Comparison of ENCODE assay signal across 9 cellular contexts in the genomic region with DNA sequence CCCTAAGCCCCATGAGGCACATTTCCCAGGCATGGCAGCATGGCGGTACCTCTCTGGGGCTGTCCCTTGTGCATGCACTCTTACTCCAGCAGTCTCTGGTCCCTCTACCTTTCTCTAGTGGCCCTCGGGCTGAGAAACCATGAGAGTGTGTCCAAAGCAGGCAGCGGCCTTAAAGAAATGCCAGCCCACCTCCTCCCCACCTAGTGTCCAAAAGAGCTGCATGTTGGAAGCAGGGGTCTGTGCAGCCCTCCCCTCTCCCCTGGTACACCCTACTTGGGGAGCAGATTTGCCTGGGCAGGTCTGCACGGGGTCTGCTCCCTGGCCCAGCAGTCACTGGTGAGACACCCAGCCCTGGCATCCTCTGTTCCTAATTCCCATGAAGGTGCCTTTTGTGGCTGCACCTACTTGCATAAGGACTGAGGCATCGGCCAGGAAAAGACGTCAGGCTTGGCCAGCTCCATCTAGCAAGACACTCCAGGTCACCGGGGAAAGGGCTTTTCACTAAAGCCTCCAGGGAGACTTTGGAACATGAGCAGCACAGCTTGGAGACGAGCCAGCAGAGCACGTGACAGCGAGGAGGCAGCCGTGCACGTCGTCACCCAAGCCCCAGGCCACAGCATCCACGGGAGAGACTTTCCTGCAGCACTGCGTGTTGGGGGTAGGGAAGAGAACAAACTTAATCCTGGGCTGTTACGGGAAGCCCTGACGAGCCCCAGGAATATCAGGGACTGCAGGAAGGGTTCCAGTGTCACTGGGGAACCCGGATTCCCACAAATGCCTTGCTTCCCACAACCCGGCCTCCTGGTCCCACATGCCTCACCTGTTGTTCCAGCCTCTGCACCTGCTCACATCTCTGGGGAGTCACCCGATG. TPM values are rescaled to one million over a fixed set of nuclear protein-coding genes. Genes with fewer than 3 reads are reported as not detected.
DNase-seq lines count a peak whose midpoint lies in the region; ATAC-seq and TF ChIP-seq lines count a peak whose summit lies in the region.
"Had no signal": no experiment of that assay in that cellular context is flagged by ENCODE, and none has a peak within 500 bp of the region (broad histone marks: within the 10 kb centered on the region; RNA-seq: fewer than 3 reads in every experiment).

No MANE protein-coding gene starts in this region.

- TF ChIP-seq CTCF in esophagus muscularis mucosa (IDR thresholded peaks at IDR 0.05): no peak

- peak overlapping the region; percentile 57 for H2AFZ ChIP-seq in neuronal stem cell (ENCODE audit: low read length)

- H2BK15ac ChIP-seq in neuronal stem cell (ENCODE audit: low read length): peak overlapping the region; percentile 82

- H3K27me3 ChIP-seq in esophagus muscularis mucosa (no peaks in the 10 kb centered on the region), neuronal stem cell (ENCODE audit: control insufficient read depth in 3 of 3, insufficient read depth in 3 of 3, low read depth in 1 of 3, low read length in 3 of 3) (no peaks in the 10 kb centered on the region)

- ATAC-seq in GM21717 (IDR thresholded peaks at IDR 0.05; ENCODE audit: unreplicated experiment) (no peak), HG02610 (IDR thresholded peaks at IDR 0.05; ENCODE audit: unreplicated experiment) (no peak), HG02973 (IDR thresholded peaks at IDR 0.05; ENCODE audit: unreplicated experiment) (no peak), GM21619 (IDR thresholded peaks at IDR 0.05; ENCODE audit: unreplicated experiment) (no peak)

- TF ChIP-seq EP300 in esophagus muscularis mucosa (IDR thresholded peaks at IDR 0.05): no peak

- H4K8ac ChIP-seq in neuronal stem cell (ENCODE audit: low read depth, low read length): no peak overlapping the region

- H3K27ac ChIP-seq in esophagus muscularis mucosa (replicated peaks in 1 of 4) (peak overlapping the region; percentile 45 to 74 (median 60)), neuronal stem cell (replicated peaks; ENCODE audit: low read length) (no peak overlapping the region)

- TF ChIP-seq POLR2A in esophagus muscularis mucosa (IDR thresholded peaks at IDR 0.05; ENCODE audit: low read depth): no peak

- peak overlapping the region; percentile 70 for H2AK5ac ChIP-seq in neuronal stem cell (ENCODE audit: low read depth, low read length)

- H3K4me3 ChIP-seq in esophagus muscularis mucosa: no peak overlapping the region
- H3K4me3 ChIP-seq in neuronal stem cell (ENCODE audit: low read length in 2 of 2): no peak overlapping the region

- peak; percentile 25 for DNase-seq in DMS153 (lab: John Stamatoyannopoulos, UW)
- DNase-seq in NCI-H345 (lab: John Stamatoyannopoulos, UW): peak; percentile 78
- DNase-seq in esophagus muscularis mucosa (ENCODE audit: extremely low spot score): no peak
- DNase-seq in neuronal stem cell (ENCODE audit: low spot score): no peak
- DNase-seq: H7 had no signal

- H2BK5ac ChIP-seq in neuronal stem cell (ENCODE audit: low read length): peak overlapping the region; percentile 69

- no peaks in the 10 kb centered on the region for H3K79me1 ChIP-seq in neuronal stem cell (ENCODE audit: low read depth, low read length)

- no peak overlapping the region for H3K4ac ChIP-seq in neuronal stem cell (ENCODE audit: low read length)

- no peak overlapping the region for H4K91ac ChIP-seq in neuronal stem cell (ENCODE audit: low read depth, low read length, poor library complexity)

- no peak overlapping the region for H3K23ac ChIP-seq in neuronal stem cell (ENCODE audit: low read depth, low read length, poor library complexity)

- no peaks in the 10 kb centered on the region for H3K36me3 ChIP-seq in esophagus muscularis mucosa
- H3K36me3 ChIP-seq in neuronal stem cell (replicated peaks in 1 of 2; ENCODE audit: control insufficient read depth in 2 of 2, insufficient read depth in 2 of 2, low read length in 2 of 2): no peaks in the 10 kb centered on the region

- H3K4me1 ChIP-seq in esophagus muscularis mucosa (peaks cover 38 to 48% (median 43%) of the 10 kb centered on the region in 4 donors), neuronal stem cell (ENCODE audit: control insufficient read depth in 2 of 2, insufficient read depth in 1 of 2, low read depth in 1 of 2, low read length in 2 of 2) (peaks cover 17 to 28% of the 10 kb centered on the region in 2 donors)

- intact Hi-C loops in esophagus muscularis mucosa (cut with DNase I): no loop called here

- H3K14ac ChIP-seq in neuronal stem cell (ENCODE audit: low read length): peak overlapping the region; percentile 11

- no peak overlapping the region for H2BK12ac ChIP-seq in neuronal stem cell (ENCODE audit: low read length)

- H3K9me3 ChIP-seq in esophagus muscularis mucosa (no peaks in the 10 kb centered on the region), neuronal stem cell (replicated peaks in 1 of 2; ENCODE audit: control insufficient read depth in 2 of 2, insufficient read depth in 1 of 2, low read depth in 1 of 2, low read length in 2 of 2) (no peaks in the 10 kb centered on the region)

- peak overlapping the region; percentile 61 for H3K18ac ChIP-seq in neuronal stem cell (ENCODE audit: low read length)

- H3K4me2 ChIP-seq in neuronal stem cell (ENCODE audit: insufficient read depth, low read length, poor library complexity, severe bottlenecking): no peak overlapping the region

- H2BK120ac ChIP-seq in neuronal stem cell (ENCODE audit: low read depth, low read length): peak overlapping the region; percentile 55

- 44% methylated on average over 17 of the region's 20 CpGs for WGBS in esophagus muscularis mucosa
- no CpG with 5 or more reads among the region's 20 CpGs for WGBS in neuronal stem cell (ENCODE audit: extremely low coverage in 2 of 2, insufficient read length in 2 of 2, insufficient replicate concordance in 1 of 2), 2 donors

- no peak overlapping the region for H3K9ac ChIP-seq in neuronal stem cell (ENCODE audit: low read depth, low read length, poor library complexity)

RNA-seq across cellular contexts. Expression of gene TM2D3, which starts 38.8 kb away (rescaled TPM):
- total RNA-seq in esophagus muscularis mucosa: 10 to 100 TPM; 35.5 to 50.5 (median 40.5) TPM
- 31.2 TPM for polyA plus RNA-seq in neuronal stem cell (2013, experiment 1 of 2)
- 30.8 TPM for polyA plus RNA-seq in neuronal stem cell (2013, experiment 2 of 2)

Comparison
In these comparisons a context has a peak if more than half of its experiments do, and no peak if none do; other contexts are left out.
1. DNase-seq: peak in DMS153 (single experiment) and NCI-H345 (single experiment); none in esophagus muscularis mucosa (single experiment) and neuronal stem cell (single experiment).